ENCODE assay signal across 20 cellular contexts in genomic region chr5:44987026-44987425, GRCh38.
"Had no signal": no experiment of that assay in that cellular context is flagged by ENCODE, and none has a peak within 500 bp of the region (broad histone marks: within the 10 kb centered on the region; RNA-seq: fewer than 3 reads in every experiment).

No MANE protein-coding gene starts in this region.

- H3K4me3 ChIP-seq: lung, pancreas, right lobe of liver, tibial nerve, upper lobe of right lung, vagina had no signal

- H3K9me3 ChIP-seq: pancreas, right lobe of liver, vagina had no signal

- H3K36me3 ChIP-seq: pancreas, right lobe of liver, tibial nerve, upper lobe of right lung, vagina had no signal

- H3K27ac ChIP-seq: foreskin keratinocyte, pancreas, right lobe of liver, tibial nerve, upper lobe of right lung, vagina had no signal

- H3K27me3 Mint-ChIP-seq: naive B cell; progenitor cell of endocrine pancreas; stimulated activated memory B cell treated with anti-CD40 and anti-IgM and Interleukin-4, amounts not matched to agents 10 μg/mL and 1 μg/mL and 100 μg/mL, for 72 hours; stimulated activated naive CD8-positive, alpha-beta T cell treated with anti-CD3 and anti-CD28 coated beads, Interleukin-15, Interleukin-2, amounts not matched to agents 100 ng/mL and 50 ng/mL, for 24 hours had no signal

- H3K36me3 Mint-ChIP-seq: stimulated activated memory B cell treated with anti-CD40 and anti-IgM and Interleukin-4, amounts not matched to agents 10 μg/mL and 1 μg/mL and 100 μg/mL, for 72 hours had no signal

- DNase-seq: dermis blood vessel endothelial cell; immature natural killer cell; kidney; left colon; left ventricle myocardium superior; mesenchymal stem cell; naive B cell; occipital lobe; pancreas; right lobe of liver; stimulated activated CD4-positive, alpha-beta T cell treated with anti-CD3 and anti-CD28 coated beads, Interleukin-4, amount 100 ng/mL, for 24 hours; upper lobe of right lung had no signal

- H3K4me1 Mint-ChIP-seq: immature natural killer cell; naive B cell; nephron; stimulated activated memory B cell treated with anti-CD40 and anti-IgM and Interleukin-4, amounts not matched to agents 10 μg/mL and 1 μg/mL and 100 μg/mL, for 72 hours had no signal

- FAIRE-seq: kidney, pancreas had no signal

- H3K4me3 Mint-ChIP-seq: immature natural killer cell; naive B cell; nephron; stimulated activated memory B cell treated with anti-CD40 and anti-IgM and Interleukin-4, amounts not matched to agents 10 μg/mL and 1 μg/mL and 100 μg/mL, for 72 hours; stimulated activated naive CD8-positive, alpha-beta T cell treated with anti-CD3 and anti-CD28 coated beads, Interleukin-15, Interleukin-2, amounts not matched to agents 100 ng/mL and 50 ng/mL, for 24 hours had no signal

- H3K27me3 ChIP-seq: foreskin keratinocyte, pancreas, right lobe of liver, tibial nerve, upper lobe of right lung, vagina had no signal

- H3K27ac Mint-ChIP-seq: immature natural killer cell; naive B cell; nephron; progenitor cell of endocrine pancreas; stimulated activated memory B cell treated with anti-CD40 and anti-IgM and Interleukin-4, amounts not matched to agents 10 μg/mL and 1 μg/mL and 100 μg/mL, for 72 hours; stimulated activated naive CD8-positive, alpha-beta T cell treated with anti-CD3 and anti-CD28 coated beads, Interleukin-15, Interleukin-2, amounts not matched to agents 100 ng/mL and 50 ng/mL, for 24 hours had no signal

- H3K4me1 ChIP-seq: foreskin keratinocyte, pancreas, right lobe of liver, tibial nerve, upper lobe of right lung, vagina had no signal
